In genomic region chr6:77457720-77458349, GRCh38 we compare ENCODE assay signal across 1 cellular context.
A peak's percentile ranks its signal among the peaks of the same experiment; 100 is the strongest.
TF ChIP-seq lines count a peak whose summit lies in the region.

No MANE protein-coding gene starts in this region.

TF ChIP-seq in HEK293, 187 proteins besides CTCF, POLR2A, EP300 and RAD21 (continued from another document):
- TF ChIP-seq, protein P1, sequence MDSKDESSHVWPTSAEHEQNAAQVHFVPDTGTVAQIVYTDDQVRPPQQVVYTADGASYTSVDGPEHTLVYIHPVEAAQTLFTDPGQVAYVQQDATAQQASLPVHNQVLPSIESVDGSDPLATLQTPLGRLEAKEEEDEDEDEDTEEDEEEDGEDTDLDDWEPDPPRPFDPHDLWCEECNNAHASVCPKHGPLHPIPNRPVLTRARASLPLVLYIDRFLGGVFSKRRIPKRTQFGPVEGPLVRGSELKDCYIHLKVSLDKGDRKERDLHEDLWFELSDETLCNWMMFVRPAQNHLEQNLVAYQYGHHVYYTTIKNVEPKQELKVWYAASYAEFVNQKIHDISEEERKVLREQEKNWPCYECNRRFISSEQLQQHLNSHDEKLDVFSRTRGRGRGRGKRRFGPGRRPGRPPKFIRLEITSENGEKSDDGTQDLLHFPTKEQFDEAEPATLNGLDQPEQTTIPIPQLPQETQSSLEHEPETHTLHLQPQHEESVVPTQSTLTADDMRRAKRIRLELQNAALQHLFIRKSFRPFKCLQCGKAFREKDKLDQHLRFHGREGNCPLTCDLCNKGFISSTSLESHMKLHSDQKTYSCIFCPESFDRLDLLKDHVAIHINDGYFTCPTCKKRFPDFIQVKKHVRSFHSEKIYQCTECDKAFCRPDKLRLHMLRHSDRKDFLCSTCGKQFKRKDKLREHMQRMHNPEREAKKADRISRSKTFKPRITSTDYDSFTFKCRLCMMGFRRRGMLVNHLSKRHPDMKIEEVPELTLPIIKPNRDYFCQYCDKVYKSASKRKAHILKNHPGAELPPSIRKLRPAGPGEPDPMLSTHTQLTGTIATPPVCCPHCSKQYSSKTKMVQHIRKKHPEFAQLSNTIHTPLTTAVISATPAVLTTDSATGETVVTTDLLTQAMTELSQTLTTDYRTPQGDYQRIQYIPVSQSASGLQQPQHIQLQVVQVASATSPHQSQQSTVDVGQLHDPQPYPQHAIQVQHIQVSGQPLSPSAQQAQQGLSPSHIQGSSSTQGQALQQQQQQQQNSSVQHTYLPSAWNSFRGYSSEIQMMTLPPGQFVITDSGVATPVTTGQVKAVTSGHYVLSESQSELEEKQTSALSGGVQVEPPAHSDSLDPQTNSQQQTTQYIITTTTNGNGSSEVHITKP (tag by site-specific recombination; IDR thresholded peaks at IDR 0.05), result peak; percentile 79
- TF ChIP-seq ZBTB17 (tag by site-specific recombination; IDR thresholded peaks at IDR 0.05) (peak; percentile 53; the same call in 1 of the 2 replicates), ZNF660 (tag by site-specific recombination; IDR thresholded peaks at IDR 0.05) (peak; percentile 76), ZNF335 (tag by site-specific recombination; conservative IDR thresholded peaks at IDR 0.05) (0 out of 2 replicates have a peak, but pooled peaks have one; percentile 6), ZNF10 (tag by site-specific recombination; IDR thresholded peaks at IDR 0.05) (peak; percentile 52; the same call in 1 of the 2 replicates), ZNF121 (tag by site-specific recombination; IDR thresholded peaks at IDR 0.05) (no peak), REST (tag by site-specific recombination; IDR thresholded peaks at IDR 0.05) (no peak), ZNF654 (tag by site-specific recombination; IDR thresholded peaks at IDR 0.05; ENCODE audit: low read depth) (peak; percentile 84), ZNF600 (tag by site-specific recombination; IDR thresholded peaks at IDR 0.05) (peak; percentile 79), IKZF3 (tag by site-specific recombination; IDR thresholded peaks at IDR 0.05) (peak; percentile 61), PRDM1 (tag by site-specific recombination; IDR thresholded peaks at IDR 0.05) (peak; percentile 71), ZNF561 (tag by site-specific recombination; IDR thresholded peaks at IDR 0.05; ENCODE audit: borderline replicate concordance) (0 out of 2 replicates have a peak, but pooled peaks have one; percentile 45), ZNF488 (tag by site-specific recombination; IDR thresholded peaks at IDR 0.05) (no peak), MZF1 (tag by site-specific recombination; IDR thresholded peaks at IDR 0.05; ENCODE audit: borderline replicate concordance) (peak; percentile 79; the same call in 1 of the 2 replicates), ZNF785 (tag by site-specific recombination; IDR thresholded peaks at IDR 0.05) (no peak)
- TF ChIP-seq, protein P2, sequence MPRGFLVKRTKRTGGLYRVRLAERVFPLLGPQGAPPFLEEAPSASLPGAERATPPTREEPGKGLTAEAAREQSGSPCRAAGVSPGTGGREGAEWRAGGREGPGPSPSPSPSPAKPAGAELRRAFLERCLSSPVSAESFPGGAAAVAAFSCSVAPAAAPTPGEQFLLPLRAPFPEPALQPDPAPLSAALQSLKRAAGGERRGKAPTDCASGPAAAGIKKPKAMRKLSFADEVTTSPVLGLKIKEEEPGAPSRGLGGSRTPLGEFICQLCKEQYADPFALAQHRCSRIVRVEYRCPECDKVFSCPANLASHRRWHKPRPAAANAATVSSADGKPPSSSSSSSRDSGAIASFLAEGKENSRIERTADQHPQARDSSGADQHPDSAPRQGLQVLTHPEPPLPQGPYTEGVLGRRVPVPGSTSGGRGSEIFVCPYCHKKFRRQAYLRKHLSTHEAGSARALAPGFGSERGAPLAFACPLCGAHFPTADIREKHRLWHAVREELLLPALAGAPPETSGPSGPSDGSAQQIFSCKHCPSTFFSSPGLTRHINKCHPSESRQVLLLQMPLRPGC (tag by site-specific recombination; IDR thresholded peaks at IDR 0.05), result no peak
- TF ChIP-seq, protein P3, sequence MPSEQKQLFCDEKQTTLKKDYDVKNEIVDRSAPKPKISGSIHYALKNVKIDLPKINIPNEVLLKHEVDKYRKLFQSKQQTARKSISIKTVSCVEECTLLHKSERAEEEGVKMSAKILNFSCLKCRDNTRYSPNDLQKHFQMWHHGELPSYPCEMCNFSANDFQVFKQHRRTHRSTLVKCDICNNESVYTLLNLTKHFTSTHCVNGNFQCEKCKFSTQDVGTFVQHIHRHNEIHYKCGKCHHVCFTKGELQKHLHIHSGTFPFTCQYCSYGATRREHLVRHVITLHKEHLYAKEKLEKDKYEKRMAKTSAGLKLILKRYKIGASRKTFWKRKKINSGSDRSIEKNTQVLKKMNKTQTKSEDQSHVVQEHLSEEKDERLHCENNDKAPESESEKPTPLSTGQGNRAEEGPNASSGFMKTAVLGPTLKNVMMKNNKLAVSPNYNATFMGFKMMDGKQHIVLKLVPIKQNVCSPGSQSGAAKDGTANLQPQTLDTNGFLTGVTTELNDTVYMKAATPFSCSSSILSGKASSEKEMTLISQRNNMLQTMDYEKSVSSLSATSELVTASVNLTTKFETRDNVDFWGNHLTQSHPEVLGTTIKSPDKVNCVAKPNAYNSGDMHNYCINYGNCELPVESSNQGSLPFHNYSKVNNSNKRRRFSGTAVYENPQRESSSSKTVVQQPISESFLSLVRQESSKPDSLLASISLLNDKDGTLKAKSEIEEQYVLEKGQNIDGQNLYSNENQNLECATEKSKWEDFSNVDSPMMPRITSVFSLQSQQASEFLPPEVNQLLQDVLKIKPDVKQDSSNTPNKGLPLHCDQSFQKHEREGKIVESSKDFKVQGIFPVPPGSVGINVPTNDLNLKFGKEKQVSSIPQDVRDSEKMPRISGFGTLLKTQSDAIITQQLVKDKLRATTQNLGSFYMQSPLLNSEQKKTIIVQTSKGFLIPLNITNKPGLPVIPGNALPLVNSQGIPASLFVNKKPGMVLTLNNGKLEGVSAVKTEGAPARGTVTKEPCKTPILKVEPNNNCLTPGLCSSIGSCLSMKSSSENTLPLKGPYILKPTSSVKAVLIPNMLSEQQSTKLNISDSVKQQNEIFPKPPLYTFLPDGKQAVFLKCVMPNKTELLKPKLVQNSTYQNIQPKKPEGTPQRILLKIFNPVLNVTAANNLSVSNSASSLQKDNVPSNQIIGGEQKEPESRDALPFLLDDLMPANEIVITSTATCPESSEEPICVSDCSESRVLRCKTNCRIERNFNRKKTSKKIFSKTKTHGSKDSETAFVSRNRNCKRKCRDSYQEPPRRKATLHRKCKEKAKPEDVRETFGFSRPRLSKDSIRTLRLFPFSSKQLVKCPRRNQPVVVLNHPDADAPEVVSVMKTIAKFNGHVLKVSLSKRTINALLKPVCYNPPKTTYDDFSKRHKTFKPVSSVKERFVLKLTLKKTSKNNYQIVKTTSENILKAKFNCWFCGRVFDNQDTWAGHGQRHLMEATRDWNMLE (tag by site-specific recombination; conservative IDR thresholded peaks at IDR 0.05; ENCODE audit: low read depth), result 0 out of 2 replicates have a peak, but pooled peaks have one; percentile 17
